In the genomic region with DNA sequence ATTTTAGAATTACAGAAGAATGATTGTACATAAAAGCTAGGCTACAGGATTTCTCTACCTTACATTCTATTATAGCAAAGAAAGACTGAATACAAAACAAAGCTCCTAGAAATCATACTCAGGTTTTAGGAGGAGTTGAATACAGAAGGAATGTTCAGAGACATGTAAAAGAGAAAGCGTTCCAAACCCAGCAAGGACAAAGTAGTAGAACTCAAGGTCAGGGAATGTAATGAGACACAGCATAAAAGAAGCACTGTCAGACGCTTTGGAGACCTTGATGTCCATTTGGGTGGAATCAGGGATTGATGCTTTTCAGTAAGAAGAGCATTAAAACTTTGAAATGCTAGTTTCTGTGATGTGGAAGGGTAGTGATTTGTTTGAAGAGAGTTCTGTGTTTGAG, we compare ENCODE assay signal across 1 cellular context.
TF ChIP-seq lines count a peak whose summit lies in the region.

No MANE protein-coding gene starts in this region.

TF ChIP-seq in SK-N-SH treated with all-trans-retinoic acid at 6 μM for 48 hours, 23 proteins besides CTCF, POLR2A, EP300 and RAD21 (continued from another document):
- TF ChIP-seq, protein P1, sequence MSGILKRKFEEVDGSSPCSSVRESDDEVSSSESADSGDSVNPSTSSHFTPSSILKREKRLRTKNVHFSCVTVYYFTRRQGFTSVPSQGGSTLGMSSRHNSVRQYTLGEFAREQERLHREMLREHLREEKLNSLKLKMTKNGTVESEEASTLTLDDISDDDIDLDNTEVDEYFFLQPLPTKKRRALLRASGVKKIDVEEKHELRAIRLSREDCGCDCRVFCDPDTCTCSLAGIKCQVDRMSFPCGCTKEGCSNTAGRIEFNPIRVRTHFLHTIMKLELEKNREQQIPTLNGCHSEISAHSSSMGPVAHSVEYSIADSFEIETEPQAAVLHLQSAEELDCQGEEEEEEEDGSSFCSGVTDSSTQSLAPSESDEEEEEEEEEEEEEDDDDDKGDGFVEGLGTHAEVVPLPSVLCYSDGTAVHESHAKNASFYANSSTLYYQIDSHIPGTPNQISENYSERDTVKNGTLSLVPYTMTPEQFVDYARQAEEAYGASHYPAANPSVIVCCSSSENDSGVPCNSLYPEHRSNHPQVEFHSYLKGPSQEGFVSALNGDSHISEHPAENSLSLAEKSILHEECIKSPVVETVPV (CRISPR knock-in tag; IDR thresholded peaks at IDR 0.05): no peak
- TF ChIP-seq ISL1 (CRISPR knock-in tag; IDR thresholded peaks at IDR 0.05) (no peak), PATZ1 (CRISPR knock-in tag; IDR thresholded peaks at IDR 0.05; ENCODE audit: borderline replicate concordance) (no peak), ZNF565 (CRISPR knock-in tag; conservative IDR thresholded peaks at IDR 0.05; ENCODE audit: low read depth) (no peak), ESRRG (CRISPR knock-in tag; IDR thresholded peaks at IDR 0.05) (no peak), GLIS3 (CRISPR knock-in tag; IDR thresholded peaks at IDR 0.05) (no peak)
